ENCODE assay signal across 1 cellular context in genomic region chr11:11444800-11445126, GRCh38.
TF ChIP-seq lines count a peak whose summit lies in the region.

No MANE protein-coding gene starts in this region.

TF ChIP-seq in IMR-90, 13 proteins besides CTCF, POLR2A, EP300 and RAD21:
- TF ChIP-seq, protein P1, sequence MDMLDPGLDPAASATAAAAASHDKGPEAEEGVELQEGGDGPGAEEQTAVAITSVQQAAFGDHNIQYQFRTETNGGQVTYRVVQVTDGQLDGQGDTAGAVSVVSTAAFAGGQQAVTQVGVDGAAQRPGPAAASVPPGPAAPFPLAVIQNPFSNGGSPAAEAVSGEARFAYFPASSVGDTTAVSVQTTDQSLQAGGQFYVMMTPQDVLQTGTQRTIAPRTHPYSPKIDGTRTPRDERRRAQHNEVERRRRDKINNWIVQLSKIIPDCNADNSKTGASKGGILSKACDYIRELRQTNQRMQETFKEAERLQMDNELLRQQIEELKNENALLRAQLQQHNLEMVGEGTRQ (IDR thresholded peaks at IDR 0.05; ENCODE audit: low read depth, low read length), result no peak
